In the genomic region with DNA sequence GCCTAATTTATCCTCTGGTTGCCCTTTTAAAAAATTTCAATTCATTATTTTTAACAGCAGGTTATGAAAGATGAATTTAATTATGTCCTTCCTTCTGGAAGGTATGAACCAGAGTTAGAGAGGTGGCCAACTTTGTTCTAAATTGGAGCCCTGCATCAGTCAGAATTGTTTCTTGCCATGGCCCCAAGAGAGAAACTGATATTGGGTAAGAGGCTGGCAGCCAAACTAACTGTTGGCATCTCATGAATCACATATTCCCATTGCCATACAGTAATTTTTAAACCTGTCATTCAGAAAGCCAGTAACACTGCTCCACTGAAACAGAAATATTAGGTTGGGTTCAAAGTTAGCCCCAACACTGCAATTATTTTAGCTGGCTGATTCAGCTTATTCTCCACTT, we compare ENCODE assay signal across 1 cellular context.
TF ChIP-seq lines count a peak whose summit lies in the region.

No MANE protein-coding gene starts in this region.

TF ChIP-seq in WTC11, 78 proteins besides CTCF, POLR2A, EP300 and RAD21 (continued from another document):
- TF ChIP-seq E2F5 (CRISPR knock-in tag; IDR thresholded peaks at IDR 0.05) (no peak), ZNF532 (CRISPR knock-in tag; IDR thresholded peaks at IDR 0.05; ENCODE audit: borderline replicate concordance) (no peak), CREB1 (CRISPR knock-in tag; IDR thresholded peaks at IDR 0.05) (no peak)
- TF ChIP-seq, protein P1, sequence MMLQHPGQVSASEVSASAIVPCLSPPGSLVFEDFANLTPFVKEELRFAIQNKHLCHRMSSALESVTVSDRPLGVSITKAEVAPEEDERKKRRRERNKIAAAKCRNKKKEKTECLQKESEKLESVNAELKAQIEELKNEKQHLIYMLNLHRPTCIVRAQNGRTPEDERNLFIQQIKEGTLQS (CRISPR knock-in tag; conservative IDR thresholded peaks at IDR 0.05), result no peak
